16 cellular contexts compared by ENCODE assay signal in the genomic region with DNA sequence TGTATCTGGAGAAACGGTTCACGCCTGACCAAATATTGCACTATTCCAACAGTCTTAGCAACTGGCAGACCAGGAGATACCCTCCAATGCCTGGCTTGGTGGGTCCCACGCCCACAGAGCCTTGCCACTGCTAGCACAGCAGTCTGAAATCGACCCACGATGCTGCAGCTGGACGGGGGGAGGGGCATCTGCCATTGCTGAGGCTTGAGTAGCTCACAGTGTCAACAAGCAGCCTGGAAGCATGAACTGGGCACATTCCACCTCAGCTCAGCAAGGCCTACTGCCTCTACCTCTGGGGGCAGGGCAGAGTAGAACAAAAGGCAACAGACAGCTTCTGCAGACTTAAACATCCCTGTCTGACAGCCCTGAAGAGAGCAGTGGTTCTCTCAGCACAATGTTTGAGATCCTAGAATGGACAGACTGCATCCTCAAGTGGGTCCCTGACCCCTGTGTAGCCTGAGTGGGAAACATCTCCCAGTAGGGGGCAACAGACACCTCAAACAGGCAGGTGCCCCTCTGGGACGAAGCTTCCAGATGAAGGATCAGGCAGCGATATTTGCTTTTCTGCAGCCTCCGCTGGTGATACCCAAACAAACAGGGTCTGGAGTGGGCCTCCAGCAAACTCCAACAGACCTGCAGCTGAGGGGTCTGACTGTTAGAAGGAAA.
DNase-seq lines count a peak whose midpoint lies in the region; ATAC-seq, FAIRE-seq and TF ChIP-seq lines count a peak whose summit lies in the region.
"Had no signal": no experiment of that assay in that cellular context is flagged by ENCODE, and none has a peak within 500 bp of the region (broad histone marks: within the 10 kb centered on the region; RNA-seq: fewer than 3 reads in every experiment).

No MANE protein-coding gene starts in this region.

- in situ Hi-C loops in HepG2 (cut with HindIII; ENCODE audit: extremely low pct_ligation_motif_present, low pct_unique_long_range_greater_than_20kb) (loop anchor here (10.0 kb wide), 1 partner anchor 739 kb away; no protein-coding TSS in a partner anchor), SK-MEL-5 (cut with HindIII; ENCODE audit: low pct_unique_long_range_greater_than_20kb, low sequenced_read_pairs) (no loop called here)

- no peak overlapping the region for H3K9ac ChIP-seq in HepG2 (ENCODE audit: insufficient read depth, low read depth, low read length)

- H4K20me1 ChIP-seq in HepG2 (ENCODE audit: insufficient read depth, low read length): no peaks in the 10 kb centered on the region

- H3K27ac ChIP-seq in HepG2 (ENCODE audit: extremely low read length, insufficient read depth, low read length) (no peak overlapping the region), right lobe of liver (no peak overlapping the region), thyroid gland (no peak overlapping the region)
- H3K27ac ChIP-seq: dorsolateral prefrontal cortex, transverse colon had no signal

- H3K36me3 Mint-ChIP-seq in activated CD8-positive, alpha-beta memory T cell treated with anti-CD3 and anti-CD28 coated beads, Interleukin-2, amount 10 ng/mL, durations not matched to agents 7 days and 5 days: no peaks in the 10 kb centered on the region

- H3K36me3 ChIP-seq in HepG2 (replicated peaks in 1 of 2; ENCODE audit: control insufficient read depth in 1 of 2, insufficient read depth in 2 of 2, low read length in 2 of 2) (no peaks in the 10 kb centered on the region), right lobe of liver (no peaks in the 10 kb centered on the region), thyroid gland (no peaks in the 10 kb centered on the region)
- H3K36me3 ChIP-seq: transverse colon had no signal

- H3K4me2 ChIP-seq in HepG2 (ENCODE audit: low read depth, low read length): 0 out of 2 replicates have a peak overlapping the region, but pooled peaks have one; percentile 19

- H3K79me2 ChIP-seq in HepG2 (ENCODE audit: insufficient read depth, low read length): no peaks in the 10 kb centered on the region

- no peaks in the 10 kb centered on the region for H3K9me3 ChIP-seq in HepG2 (ENCODE audit: low read length)
- no peaks in the 10 kb centered on the region for H3K9me3 ChIP-seq in right lobe of liver
- H3K9me3 ChIP-seq in thyroid gland: no peaks in the 10 kb centered on the region
- H3K9me3 ChIP-seq: transverse colon had no signal

- peaks cover 2% of the 10 kb centered on the region in 2 experiments; a peak in 2 of 5 replicates for H3K27me3 ChIP-seq in HepG2 (ENCODE audit: control insufficient read depth in 1 of 2, insufficient read depth in 2 of 2, low read length in 2 of 2)
- H3K27me3 ChIP-seq in right lobe of liver: no peaks in the 10 kb centered on the region
- H3K27me3 ChIP-seq in thyroid gland: no peaks in the 10 kb centered on the region
- H3K27me3 ChIP-seq: dorsolateral prefrontal cortex, transverse colon had no signal

- no peaks in the 10 kb centered on the region for H3K4me1 Mint-ChIP-seq in activated CD8-positive, alpha-beta memory T cell treated with anti-CD3 and anti-CD28 coated beads, Interleukin-2, amount 10 ng/mL, durations not matched to agents 7 days and 5 days

- DNase-seq in HepG2 (ENCODE audit: low spot score) (peak; percentile 27), right lobe of liver (no peak), SK-MEL-5 (ENCODE audit: low read depth, low spot score) (peak; percentile 27), hepatic stellate cell (ENCODE audit: low spot score) (peak; percentile 14), thyroid gland (peak; percentile 23 to 81), OCI-M2 (lab: John Stamatoyannopoulos, UW; ENCODE audit: unreplicated experiment) (no peak)
- DNase-seq in activated CD8-positive, alpha-beta memory T cell treated with anti-CD3 and anti-CD28 coated beads, Interleukin-2, amount 10 ng/mL, durations not matched to agents 7 days and 5 days: no peak
- DNase-seq: activated CD4-positive, alpha-beta T cell treated with anti-CD3 and anti-CD28 coated beads, Interleukin-2, amount 50 U/mL, for 1 hour; activated T-cell treated with anti-CD3 and anti-CD28 coated beads, Interleukin-2, amount 50 U/mL, for 72 hours; amniotic stem cell; dorsolateral prefrontal cortex; NCI-H1105 treated with DMSO at 0.1 percent for 48 hours; T1000; transverse colon had no signal

- H3K4me3 ChIP-seq in HepG2 (replicated peaks in 1 of 3; ENCODE audit: insufficient read depth in 1 of 3, low read depth in 2 of 3, low read length in 3 of 3) (no peak overlapping the region), right lobe of liver (no peak overlapping the region), thyroid gland (replicated peaks in 1 of 3) (no peak overlapping the region)
- H3K4me3 ChIP-seq: dorsolateral prefrontal cortex, GM12878, transverse colon had no signal

- no peak for TF ChIP-seq RAD21 in HepG2 (CRISPR knock-in tag; IDR thresholded peaks at IDR 0.05)

- TF ChIP-seq CTCF in HepG2 (CRISPR knock-in tag; IDR thresholded peaks at IDR 0.05) (peak; percentile 42), right lobe of liver (IDR thresholded peaks at IDR 0.05) (no peak), thyroid gland (IDR thresholded peaks at IDR 0.05) (no peak)

- H3K4me3 Mint-ChIP-seq in activated CD8-positive, alpha-beta memory T cell treated with anti-CD3 and anti-CD28 coated beads, Interleukin-2, amount 10 ng/mL, durations not matched to agents 7 days and 5 days: no peak overlapping the region
- H3K4me3 Mint-ChIP-seq: activated T-cell treated with anti-CD3 and anti-CD28 coated beads, Interleukin-2, amount 50 U/mL, for 72 hours had no signal

- ATAC-seq in HepG2: peak; percentile 82
- ATAC-seq in right lobe of liver: no peak
- no peak for ATAC-seq in HG02610 (IDR thresholded peaks at IDR 0.05; ENCODE audit: unreplicated experiment)
- no peak for ATAC-seq in activated CD8-positive, alpha-beta memory T cell treated with anti-CD3 and anti-CD28 coated beads, Interleukin-2, amount 10 ng/mL, durations not matched to agents 7 days and 5 days
- ATAC-seq: activated T-cell treated with anti-CD3 and anti-CD28 coated beads, Interleukin-2, amount 50 U/mL, for 72 hours; GM12878 had no signal

- H3K4me1 ChIP-seq in HepG2 (ENCODE audit: insufficient read depth, low read length) (no peaks in the 10 kb centered on the region), right lobe of liver (peaks cover 0 to 3% (median 0%) of the 10 kb centered on the region in 4 donors), thyroid gland (no peaks in the 10 kb centered on the region)
- H3K4me1 ChIP-seq: transverse colon had no signal

- 19% methylated on average over 6 of the region's 9 CpGs for WGBS in HepG2 (ENCODE audit: low lambda C conversion rate)
- 70% methylated on average over 4 of the region's 9 CpGs for WGBS in right lobe of liver (ENCODE audit: insufficient coverage, low coverage, low lambda C conversion rate, missing lambda C conversion rate)
- WGBS in thyroid gland, 2 donors: 54 to 85% methylated on average over 3 of the region's 9 CpGs

- peak; percentile 8 for FAIRE-seq in HepG2 (lab: Jason Lieb, UNC)
- FAIRE-seq: GM12878 had no signal

- CTCF ChIA-PET in HepG2 (lab: Yijun Ruan, JAX; ENCODE audit: low intra/inter-chr PET ratio, low total read pairs): no interaction called here
- CTCF ChIA-PET in activated CD8-positive, alpha-beta memory T cell treated with anti-CD3 and anti-CD28 coated beads, Interleukin-2, amount 10 ng/mL, durations not matched to agents 7 days and 5 days (lab: Charles Lee): no interaction called here

- POLR2A ChIA-PET in HepG2 (lab: Yijun Ruan, JAX): no interaction called here

- no TSS peak for BruUV-seq in HepG2 (replicated peaks; lab: Mats Ljungman, UMichigan)

- TF ChIP-seq EP300 in HepG2 (IDR thresholded peaks at IDR 0.05; ENCODE audit: low read depth in 2 of 2, low read length in 2 of 2) (no peak), HepG2 (CRISPR knock-in tag; IDR thresholded peaks at IDR 0.05; ENCODE audit: borderline replicate concordance) (no peak)

- peaks cover 2% of the 10 kb centered on the region for H3K9me3 Mint-ChIP-seq in activated CD8-positive, alpha-beta memory T cell treated with anti-CD3 and anti-CD28 coated beads, Interleukin-2, amount 10 ng/mL, durations not matched to agents 7 days and 5 days (ENCODE audit: low read depth)

- no peak overlapping the region for H3K27ac Mint-ChIP-seq in activated CD8-positive, alpha-beta memory T cell treated with anti-CD3 and anti-CD28 coated beads, Interleukin-2, amount 10 ng/mL, durations not matched to agents 7 days and 5 days
- H3K27ac Mint-ChIP-seq: activated T-cell treated with anti-CD3 and anti-CD28 coated beads, Interleukin-2, amount 50 U/mL, for 72 hours had no signal

- TF ChIP-seq POLR2A in HepG2 (IDR thresholded peaks at IDR 0.05; ENCODE audit: insufficient read depth in 1 of 2, low read depth in 2 of 2, low read length in 2 of 2): no peak
- TF ChIP-seq POLR2A in right lobe of liver (IDR thresholded peaks at IDR 0.05): no peak
- TF ChIP-seq POLR2A in thyroid gland (IDR thresholded peaks at IDR 0.05): no peak

- intact Hi-C loops in HepG2 (cut with micrococcal nuclease; ENCODE audit: unreplicated experiment): no loop called here
- intact Hi-C loops in right lobe of liver (cut with DNase I): no loop called here
- intact Hi-C loops in thyroid gland (cut with DNase I): no loop called here

- H3K27me3 Mint-ChIP-seq in activated CD8-positive, alpha-beta memory T cell treated with anti-CD3 and anti-CD28 coated beads, Interleukin-2, amount 10 ng/mL, durations not matched to agents 7 days and 5 days: no peaks in the 10 kb centered on the region

- no peak overlapping the region for H2AFZ ChIP-seq in HepG2 (ENCODE audit: low read length)

TF ChIP-seq in HepG2, 621 proteins besides CTCF, POLR2A, EP300 and RAD21:
- TF ChIP-seq FOXA1 (IDR thresholded peaks at IDR 0.05): no peak
- TF ChIP-seq FOXA1 (CRISPR knock-in tag; IDR thresholded peaks at IDR 0.05): peak; percentile 36; the same call in 1 of the 2 replicates
- TF ChIP-seq TEAD2 (CRISPR knock-in tag; IDR thresholded peaks at IDR 0.05): no peak
- peak; percentile 70 for TF ChIP-seq STAG1 (CRISPR knock-in tag; IDR thresholded peaks at IDR 0.05)
- TF ChIP-seq ZNF788 (CRISPR knock-in tag; IDR thresholded peaks at IDR 0.05; ENCODE audit: borderline replicate concordance): no peak
- no peak for TF ChIP-seq GLMP (CRISPR knock-in tag; IDR thresholded peaks at IDR 0.05; ENCODE audit: borderline replicate concordance)

Comparison
In these comparisons a context has a peak if more than half of its experiments do, and no peak if none do; other contexts are left out.
1. DNase-seq: peak in HepG2 (single experiment), SK-MEL-5 (single experiment), hepatic stellate cell (single experiment) and thyroid gland (2 of 2); none in right lobe of liver (0 of 3), OCI-M2 (single experiment) and activated CD8-positive, alpha-beta memory T cell treated with anti-CD3 and anti-CD28 coated beads, Interleukin-2, amount 10 ng/mL, durations not matched to agents 7 days and 5 days (single experiment).